ENCODE assay signal across 12 cellular contexts in the genomic region with DNA sequence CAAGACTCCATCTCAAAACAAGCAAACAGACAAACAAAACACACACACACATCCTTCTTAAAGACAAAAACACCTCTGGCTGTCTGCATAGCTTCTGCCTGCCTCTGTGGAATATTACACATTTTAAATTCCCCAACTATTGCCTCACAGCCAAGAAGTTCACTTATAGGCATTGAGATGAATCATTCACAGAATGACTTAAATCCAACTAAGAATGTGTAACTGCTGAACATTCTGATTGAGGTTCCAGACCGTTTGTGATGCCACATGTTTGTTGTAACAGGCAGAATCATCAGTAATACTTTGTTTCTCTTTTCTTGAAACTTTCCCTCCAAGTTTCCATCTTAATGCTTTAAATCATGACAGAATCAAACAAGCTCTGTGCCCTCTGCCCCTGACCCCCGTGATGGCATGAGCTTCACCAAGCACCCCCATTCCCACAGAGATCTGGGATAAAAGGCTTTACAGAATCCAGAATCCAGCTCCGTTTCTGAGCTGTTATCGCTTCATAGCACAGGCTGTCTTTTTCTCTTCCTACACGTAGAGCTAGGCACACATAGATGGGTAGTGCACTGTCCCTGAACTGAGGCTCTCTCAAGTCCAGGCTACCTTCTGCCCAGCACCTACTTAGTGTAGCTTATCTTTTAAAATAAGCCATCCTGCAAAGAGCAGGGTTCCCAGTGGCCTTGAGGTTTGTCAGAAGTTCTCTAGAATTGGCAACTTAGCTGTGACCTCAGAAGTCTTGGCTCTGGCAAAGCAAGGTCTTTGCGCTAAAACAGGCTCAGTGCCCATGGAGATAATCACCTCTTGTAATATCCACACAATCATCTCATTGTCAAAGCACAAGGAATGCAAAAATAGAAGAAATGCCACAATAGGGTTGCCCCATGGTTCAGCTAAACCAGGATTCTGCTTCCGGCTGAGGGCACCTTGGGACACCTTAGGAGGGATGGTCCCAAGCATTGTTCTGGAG. TPM values are rescaled to one million over a fixed set of nuclear protein-coding genes. Genes with fewer than 3 reads are reported as not detected.
DNase-seq lines count a peak whose midpoint lies in the region; ATAC-seq and TF ChIP-seq lines count a peak whose summit lies in the region.
"Had no signal": no experiment of that assay in that cellular context is flagged by ENCODE, and none has a peak within 500 bp of the region (broad histone marks: within the 10 kb centered on the region; RNA-seq: fewer than 3 reads in every experiment).

No MANE protein-coding gene starts in this region.

- H3K36me3 ChIP-seq in adipocyte (ENCODE audit: control insufficient read depth, insufficient read depth, low read length, severe bottlenecking) (no peaks in the 10 kb centered on the region), suprapubic skin (no peaks in the 10 kb centered on the region)
- H3K36me3 ChIP-seq: Peyer's patch had no signal

- TF ChIP-seq EP300 in suprapubic skin (IDR thresholded peaks at IDR 0.05) = no peak

- peaks cover 85% of the 10 kb centered on the region for H3K4me1 ChIP-seq in adipocyte (ENCODE audit: control insufficient read depth, insufficient read depth, low read length)
- peaks cover 56% of the 10 kb centered on the region for H3K4me1 ChIP-seq in right cardiac atrium (ENCODE audit: control insufficient read depth, insufficient read depth, low read length)
- H3K4me1 ChIP-seq in suprapubic skin = peaks cover 98% of the 10 kb centered on the region

- peaks cover 17% of the 10 kb centered on the region for H3K27me3 Mint-ChIP-seq in stimulated activated naive CD8-positive, alpha-beta T cell treated with anti-CD3 and anti-CD28 coated beads, Interleukin-15, amount 100 ng/mL, for 72 hours

- H3K27ac ChIP-seq in right cardiac atrium (ENCODE audit: low read length) (peak overlapping the region; percentile 62), suprapubic skin (peak overlapping the region; percentile 69)
- H3K27ac ChIP-seq: HL-60 had no signal

- no peaks in the 10 kb centered on the region for H3K27me3 ChIP-seq in adipocyte (replicated peaks; ENCODE audit: control insufficient read depth, insufficient read depth, low read length)
- H3K27me3 ChIP-seq in right cardiac atrium (ENCODE audit: control insufficient read depth, insufficient read depth) = no peaks in the 10 kb centered on the region
- H3K27me3 ChIP-seq in suprapubic skin = no peaks in the 10 kb centered on the region
- H3K27me3 ChIP-seq: Peyer's patch had no signal

- no peaks in the 10 kb centered on the region for H3K9me3 ChIP-seq in adipocyte (ENCODE audit: control insufficient read depth, low read length)
- H3K9me3 ChIP-seq in right cardiac atrium (ENCODE audit: control insufficient read depth, low read length) = no peaks in the 10 kb centered on the region
- no peaks in the 10 kb centered on the region for H3K9me3 ChIP-seq in suprapubic skin
- H3K9me3 ChIP-seq: Peyer's patch had no signal

- peaks cover 6% of the 10 kb centered on the region for H3K4me1 Mint-ChIP-seq in stimulated activated naive CD8-positive, alpha-beta T cell treated with anti-CD3 and anti-CD28 coated beads, Interleukin-15, amount 100 ng/mL, for 72 hours
- H3K4me1 Mint-ChIP-seq: B cell had no signal

- H3K27ac Mint-ChIP-seq in stimulated activated naive CD8-positive, alpha-beta T cell treated with anti-CD3 and anti-CD28 coated beads, Interleukin-15, amount 100 ng/mL, for 72 hours = no peak overlapping the region
- H3K27ac Mint-ChIP-seq: B cell had no signal

- DNase-seq in activated CD4-positive, CD25-positive, alpha-beta regulatory T cell treated with anti-CD3 and anti-CD28 coated beads, Interleukin-2, amount 50 U/mL, for 72 hours = no peak
- peak; percentile 95 for DNase-seq in adipocyte (ENCODE audit: low read depth)
- no peak for DNase-seq in right cardiac atrium
- DNase-seq in suprapubic skin (ENCODE audit: low spot score in 2 of 2) = peak in 1 of 2 donors; percentile 18
- no peak for DNase-seq in NCI-H1694 (lab: John Stamatoyannopoulos, UW)
- no peak for DNase-seq in stimulated activated naive CD8-positive, alpha-beta T cell treated with anti-CD3 and anti-CD28 coated beads, Interleukin-15, amount 100 ng/mL, for 72 hours
- DNase-seq: activated naive CD4-positive, alpha-beta T cell had no signal

- H3K9me3 Mint-ChIP-seq in stimulated activated naive CD8-positive, alpha-beta T cell treated with anti-CD3 and anti-CD28 coated beads, Interleukin-15, amount 100 ng/mL, for 72 hours = no peaks in the 10 kb centered on the region

- TF ChIP-seq POLR2A in suprapubic skin (IDR thresholded peaks at IDR 0.05) = no peak

- H3K4me3 Mint-ChIP-seq in stimulated activated naive CD8-positive, alpha-beta T cell treated with anti-CD3 and anti-CD28 coated beads, Interleukin-15, amount 100 ng/mL, for 72 hours = no peak overlapping the region
- H3K4me3 Mint-ChIP-seq: B cell had no signal

- WGBS in right cardiac atrium = 38% methylated on average over 7 of the region's 7 CpGs
- WGBS in suprapubic skin = 48% methylated on average over 7 of the region's 7 CpGs

- no peak for TF ChIP-seq CTCF in suprapubic skin (IDR thresholded peaks at IDR 0.05)

- intact Hi-C loops in right cardiac atrium (cut with DNase I) = no loop called here

- peak; percentile 21 to 57 for ATAC-seq in activated CD4-positive, CD25-positive, alpha-beta regulatory T cell treated with anti-CD3 and anti-CD28 coated beads, Interleukin-2, amount 50 U/mL, for 24 hours
- ATAC-seq in right cardiac atrium = no peak
- no peak for ATAC-seq in GM18867 (IDR thresholded peaks at IDR 0.05; ENCODE audit: unreplicated experiment)
- no peak for ATAC-seq in stimulated activated naive CD8-positive, alpha-beta T cell treated with anti-CD3 and anti-CD28 coated beads, Interleukin-15, amount 100 ng/mL, for 72 hours

- peak overlapping the region; percentile 56 for H3K9ac ChIP-seq in adipocyte (ENCODE audit: low read length)

- peak overlapping the region; percentile 60 for H3K4me3 ChIP-seq in adipocyte (ENCODE audit: low read length)
- no peak overlapping the region for H3K4me3 ChIP-seq in right cardiac atrium (ENCODE audit: low read length)
- no peak overlapping the region for H3K4me3 ChIP-seq in suprapubic skin
- H3K4me3 ChIP-seq: Peyer's patch had no signal

RNA-seq across cellular contexts. Expression of gene EPAS1, which starts 32.9 kb away (rescaled TPM):
- total RNA-seq in right cardiac atrium (100 to 1,000 TPM; 210 to 340 (median 268) TPM), suprapubic skin (100 to 1,000 TPM; 110 to 271 (median 142) TPM)
- 149 TPM for polyA plus RNA-seq in right cardiac atrium

Comparison
In these comparisons a context has a peak if more than half of its experiments do, and no peak if none do; other contexts are left out.
1. ATAC-seq: peak in activated CD4-positive, CD25-positive, alpha-beta regulatory T cell treated with anti-CD3 and anti-CD28 coated beads, Interleukin-2, amount 50 U/mL, for 24 hours (2 of 2); none in right cardiac atrium (0 of 2), GM18867 (single experiment) and stimulated activated naive CD8-positive, alpha-beta T cell treated with anti-CD3 and anti-CD28 coated beads, Interleukin-15, amount 100 ng/mL, for 72 hours (single experiment).